9 cellular contexts compared by ENCODE assay signal in the genomic region with DNA sequence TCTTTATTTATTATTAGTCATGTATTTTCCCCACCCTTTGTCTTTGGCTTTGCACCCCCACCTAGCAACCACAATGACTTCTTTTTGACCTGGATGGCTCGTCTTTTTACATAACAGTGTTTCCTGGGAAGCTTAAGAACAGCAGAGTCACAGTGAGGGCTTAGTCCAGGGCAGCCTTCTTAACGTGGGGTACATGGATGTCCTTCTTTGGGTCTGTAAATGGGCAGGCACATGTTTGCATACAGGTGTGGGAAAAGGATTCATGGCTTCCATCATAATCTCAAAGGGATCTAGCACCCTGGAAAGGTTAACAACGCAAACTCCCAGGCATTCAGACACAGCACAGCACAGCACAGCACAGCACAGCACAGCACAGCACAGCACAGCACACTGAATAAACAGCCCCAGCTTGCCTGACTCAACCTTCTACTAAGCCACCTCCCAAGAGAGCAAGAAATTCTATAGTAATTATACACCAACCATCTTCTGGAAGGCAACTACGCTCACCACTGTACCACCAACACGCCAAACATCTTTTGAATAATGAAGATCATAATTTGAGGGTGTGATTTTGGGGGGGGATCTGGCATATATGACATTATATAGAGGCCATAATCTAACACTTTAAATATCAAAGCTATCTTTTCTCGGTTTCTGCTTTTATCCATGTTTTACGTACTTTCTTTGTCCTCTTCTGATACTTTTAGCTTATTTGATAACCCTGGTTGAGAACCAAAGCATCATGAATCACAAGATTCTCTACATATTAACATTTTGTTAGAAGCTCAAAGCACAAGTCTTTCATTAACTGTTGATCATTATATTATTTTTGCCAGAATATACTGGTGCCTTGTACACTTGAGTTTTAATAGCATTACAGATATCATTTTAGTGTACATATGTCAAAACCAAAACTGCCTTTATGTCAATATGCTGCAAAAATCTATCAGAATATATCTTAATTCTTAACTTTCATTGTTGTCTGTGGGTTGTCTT.
DNase-seq lines count a peak whose midpoint lies in the region; ATAC-seq and TF ChIP-seq lines count a peak whose summit lies in the region.
"Had no signal": no experiment of that assay in that cellular context is flagged by ENCODE, and none has a peak within 500 bp of the region (broad histone marks: within the 10 kb centered on the region; RNA-seq: fewer than 3 reads in every experiment).

No MANE protein-coding gene starts in this region.

- H3K9me3 ChIP-seq in ascending aorta, result no peaks in the 10 kb centered on the region

- no peak for TF ChIP-seq CTCF in ascending aorta (IDR thresholded peaks at IDR 0.05)

- peaks cover 92% of the 10 kb centered on the region for H3K4me1 Mint-ChIP-seq in stimulated activated naive CD8-positive, alpha-beta T cell treated with anti-CD3 and anti-CD28 coated beads, Interleukin-15, Interleukin-2, amounts not matched to agents 100 ng/mL and 50 ng/mL, for 24 hours (ENCODE audit: low read depth)

- H3K9me3 Mint-ChIP-seq in stimulated activated naive CD8-positive, alpha-beta T cell treated with anti-CD3 and anti-CD28 coated beads, Interleukin-15, Interleukin-2, amounts not matched to agents 100 ng/mL and 50 ng/mL, for 24 hours, result no peaks in the 10 kb centered on the region

- H3K27ac ChIP-seq in ascending aorta, result peak overlapping the region; percentile 94 to 96

- intact Hi-C loops in ascending aorta (cut with DNase I), result no loop called here

- H3K4me1 ChIP-seq in ascending aorta, result peaks cover 13 to 50% of the 10 kb centered on the region in 2 donors

- no peak for ATAC-seq in stimulated activated naive CD8-positive, alpha-beta T cell treated with anti-CD3 and anti-CD28 coated beads, Interleukin-15, Interleukin-2, amounts not matched to agents 100 U/mL and 50 U/mL, for 24 hours
- ATAC-seq in GM19395 (IDR thresholded peaks at IDR 0.05; ENCODE audit: unreplicated experiment) (no peak), GM21515 (IDR thresholded peaks at IDR 0.05; ENCODE audit: unreplicated experiment) (no peak)

- peak overlapping the region; percentile 90 for H3K4me3 Mint-ChIP-seq in stimulated activated naive CD8-positive, alpha-beta T cell treated with anti-CD3 and anti-CD28 coated beads, Interleukin-15, Interleukin-2, amounts not matched to agents 100 ng/mL and 50 ng/mL, for 24 hours

- peak overlapping the region; percentile 29 to 67 for H3K4me3 ChIP-seq in ascending aorta

- H3K27ac Mint-ChIP-seq in stimulated activated naive CD8-positive, alpha-beta T cell treated with anti-CD3 and anti-CD28 coated beads, Interleukin-15, Interleukin-2, amounts not matched to agents 100 ng/mL and 50 ng/mL, for 24 hours, result peak overlapping the region; percentile 97

- H3K27me3 Mint-ChIP-seq in stimulated activated naive CD8-positive, alpha-beta T cell treated with anti-CD3 and anti-CD28 coated beads, Interleukin-15, Interleukin-2, amounts not matched to agents 100 ng/mL and 50 ng/mL, for 24 hours, result no peaks in the 10 kb centered on the region

- peaks cover 0 to 5% of the 10 kb centered on the region in 2 donors for H3K36me3 ChIP-seq in ascending aorta

- H3K27me3 ChIP-seq in ascending aorta, result no peaks in the 10 kb centered on the region

- DNase-seq in stimulated activated naive CD8-positive, alpha-beta T cell treated with anti-CD3 and anti-CD28 coated beads, Interleukin-15, Interleukin-2, amounts not matched to agents 100 U/mL and 50 U/mL, for 24 hours, result no peak
- DNase-seq in ascending aorta (ENCODE audit: low spot score in 2 of 2) (peak in 1 of 2 donors; percentile 41), kidney glomerular epithelial cell (lab: John Stamatoyannopoulos, UW) (peak; percentile 72), DMS79 treated with DMSO at 0.1 percent for 48 hours (lab: John Stamatoyannopoulos, UW) (no peak), NCI-H2029 (lab: John Stamatoyannopoulos, UW) (no peak)
- DNase-seq: posterior cingulate gyrus had no signal

- peaks cover 85% of the 10 kb centered on the region for H3K36me3 Mint-ChIP-seq in stimulated activated naive CD8-positive, alpha-beta T cell treated with anti-CD3 and anti-CD28 coated beads, Interleukin-15, Interleukin-2, amounts not matched to agents 100 ng/mL and 50 ng/mL, for 24 hours (ENCODE audit: low read depth)
